14 cellular contexts compared by ENCODE assay signal in genomic region chr13:84400711-84401110, GRCh38.
DNase-seq lines count a peak whose midpoint lies in the region; ATAC-seq and TF ChIP-seq lines count a peak whose summit lies in the region.
"Had no signal": no experiment of that assay in that cellular context is flagged by ENCODE, and none has a peak within 500 bp of the region (broad histone marks: within the 10 kb centered on the region; RNA-seq: fewer than 3 reads in every experiment).

No MANE protein-coding gene starts in this region.

- H3K4me3 ChIP-seq in adipocyte (ENCODE audit: low read length) = no peak overlapping the region
- no peak overlapping the region for H3K4me3 ChIP-seq in Karpas-422 (ENCODE audit: low read length)
- no peak overlapping the region for H3K4me3 ChIP-seq in left ventricle myocardium inferior

- no peaks in the 10 kb centered on the region for H4K20me1 ChIP-seq in Karpas-422 (ENCODE audit: insufficient read depth, low read depth, low read length)

- H3K27ac ChIP-seq in foreskin keratinocyte (no peak overlapping the region), Karpas-422 (ENCODE audit: low read length) (no peak overlapping the region), left ventricle myocardium inferior (replicated peaks) (no peak overlapping the region)
- H3K27ac ChIP-seq: parathyroid adenoma had no signal

- H3K4me2 ChIP-seq in Karpas-422 (ENCODE audit: low read depth, low read length, poor library complexity, severe bottlenecking) = no peak overlapping the region

- H3K36me3 ChIP-seq in adipocyte (ENCODE audit: control insufficient read depth, insufficient read depth, low read length, severe bottlenecking) (no peaks in the 10 kb centered on the region), Karpas-422 (ENCODE audit: insufficient read depth, low read length) (no peaks in the 10 kb centered on the region), left ventricle myocardium inferior (no peaks in the 10 kb centered on the region)
- H3K36me3 ChIP-seq: BE2C had no signal

- ATAC-seq in foreskin keratinocyte (peak; percentile 99), GM18498 (IDR thresholded peaks at IDR 0.05; ENCODE audit: unreplicated experiment) (no peak), GM19395 (IDR thresholded peaks at IDR 0.05; ENCODE audit: unreplicated experiment) (no peak)
- ATAC-seq: Right ventricle myocardium inferior had no signal

- no peak for TF ChIP-seq CTCF in foreskin keratinocyte (conservative IDR thresholded peaks at IDR 0.05)
- no peak for TF ChIP-seq CTCF in left ventricle myocardium inferior (IDR thresholded peaks at IDR 0.05; ENCODE audit: borderline replicate concordance)

- no peaks in the 10 kb centered on the region for H3K79me2 ChIP-seq in Karpas-422 (ENCODE audit: low read length)
- H3K79me2 ChIP-seq: parathyroid adenoma had no signal

- no peaks in the 10 kb centered on the region for H3K9me3 ChIP-seq in adipocyte (ENCODE audit: control insufficient read depth, low read length)
- H3K9me3 ChIP-seq in Karpas-422 (ENCODE audit: low read length) = peaks cover 14% of the 10 kb centered on the region
- H3K9me3 ChIP-seq in left ventricle myocardium inferior (replicated peaks) = peaks cover 10% of the 10 kb centered on the region
- H3K9me3 ChIP-seq: BE2C had no signal

- no peaks in the 10 kb centered on the region for H3K27me3 ChIP-seq in adipocyte (replicated peaks; ENCODE audit: control insufficient read depth, insufficient read depth, low read length)
- no peaks in the 10 kb centered on the region for H3K27me3 ChIP-seq in foreskin keratinocyte
- H3K27me3 ChIP-seq in Karpas-422 (ENCODE audit: low read length) = no peaks in the 10 kb centered on the region
- no peaks in the 10 kb centered on the region for H3K27me3 ChIP-seq in left ventricle myocardium inferior (ENCODE audit: low read depth)
- H3K27me3 ChIP-seq: BE2C had no signal

- H3K9ac ChIP-seq in adipocyte (ENCODE audit: low read length) (no peak overlapping the region), Karpas-422 (ENCODE audit: low read length) (no peak overlapping the region)
- H3K9ac ChIP-seq: parathyroid adenoma had no signal

- H3K9me2 ChIP-seq in Karpas-422 (replicated peaks; ENCODE audit: insufficient read depth, low read length) = no peaks in the 10 kb centered on the region

- DNase-seq in AG08396 (ENCODE audit: low spot score) (peak; percentile 31), HS-5 (ENCODE audit: low read depth) (peak; percentile 63), adipocyte (ENCODE audit: low read depth) (peak; percentile 59), foreskin keratinocyte (peak; percentile 92 to 96), Karpas-422 (no peak), left ventricle myocardium inferior (no peak)
- DNase-seq: BE2C; effector memory CD4-positive, alpha-beta T cell; hypothalamus; NCI-H345 had no signal

- intact Hi-C loops in left ventricle myocardium inferior (cut with micrococcal nuclease) = no loop called here

- no peak overlapping the region for H2AFZ ChIP-seq in Karpas-422 (ENCODE audit: low read length)
- H2AFZ ChIP-seq: parathyroid adenoma had no signal

- H3K4me1 ChIP-seq in adipocyte (ENCODE audit: control insufficient read depth, insufficient read depth, low read length) (peaks cover 12% of the 10 kb centered on the region), foreskin keratinocyte (peaks cover 15% of the 10 kb centered on the region), Karpas-422 (ENCODE audit: low read length) (no peaks in the 10 kb centered on the region), left ventricle myocardium inferior (no peaks in the 10 kb centered on the region)
- H3K4me1 ChIP-seq: BE2C, parathyroid adenoma had no signal

Comparison
In these comparisons a context has a peak if more than half of its experiments do, and no peak if none do; other contexts are left out.
1. DNase-seq: peak in AG08396 (single experiment), HS-5 (single experiment), adipocyte (single experiment) and foreskin keratinocyte (2 of 2); none in Karpas-422 (single experiment) and left ventricle myocardium inferior (single experiment).